ENCODE assay signal across 10 cellular contexts in the genomic region with DNA sequence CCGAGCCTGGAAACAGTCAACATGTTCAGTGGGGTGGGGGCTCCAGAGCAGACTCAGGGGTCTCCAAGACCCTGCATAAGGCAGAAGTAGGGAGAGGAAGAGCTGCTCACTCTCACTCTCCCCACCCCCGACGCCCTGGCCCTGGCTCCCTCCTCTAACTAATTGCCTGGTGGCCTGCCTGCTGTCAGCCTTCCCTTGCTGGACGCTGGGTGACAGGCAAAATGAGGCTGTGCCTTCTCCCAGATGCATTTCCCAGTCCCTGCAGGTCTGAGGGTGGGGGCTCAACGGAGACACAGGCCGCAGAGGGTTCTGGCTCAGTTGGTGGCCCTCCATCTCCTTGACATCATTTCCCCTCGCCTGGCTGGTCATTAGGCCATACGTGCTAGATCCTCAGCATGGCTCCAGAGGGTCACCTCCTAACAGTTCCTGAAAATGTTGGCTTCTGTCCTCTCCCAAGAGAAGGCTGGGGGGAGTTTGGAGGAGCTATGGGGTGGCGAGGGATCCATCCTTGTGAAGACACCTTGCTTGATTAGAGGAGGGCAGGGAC. TPM values are rescaled to one million over a fixed set of nuclear protein-coding genes. Genes with fewer than 3 reads are reported as not detected.
DNase-seq lines count a peak whose midpoint lies in the region; ATAC-seq and TF ChIP-seq lines count a peak whose summit lies in the region.
"Had no signal": no experiment of that assay in that cellular context is flagged by ENCODE, and none has a peak within 500 bp of the region (broad histone marks: within the 10 kb centered on the region; RNA-seq: fewer than 3 reads in every experiment).

No MANE protein-coding gene starts in this region.

- peak overlapping the region; percentile 96 to 100 (median 99) for H3K4me3 Mint-ChIP-seq in CD8-positive, alpha-beta memory T cell

- peaks cover 54 to 64% (median 60%) of the 10 kb centered on the region in 3 donors for H3K4me1 Mint-ChIP-seq in CD8-positive, alpha-beta memory T cell

- H3K27ac ChIP-seq in CD8-positive, alpha-beta memory T cell (ENCODE audit: low read depth, low read length): peak overlapping the region; percentile 98
- H3K27ac ChIP-seq in neural cell (ENCODE audit: low read length): no peak overlapping the region
- peak overlapping the region in 1 of 4 donors; percentile 51 for H3K27ac ChIP-seq in body of pancreas
- H3K27ac ChIP-seq: SJCRH30 had no signal

- TF ChIP-seq RAD21 in neural cell (conservative IDR thresholded peaks at IDR 0.05): no peak

- H2AFZ ChIP-seq in Loucy (ENCODE audit: low read length) (no peak overlapping the region), neural cell (ENCODE audit: low read depth, low read length) (no peak overlapping the region)

- H3K27ac Mint-ChIP-seq in CD8-positive, alpha-beta memory T cell: peak overlapping the region; percentile 92 to 100 (median 100)

- ATAC-seq in GM19452 (IDR thresholded peaks at IDR 0.05; ENCODE audit: unreplicated experiment): no peak
- ATAC-seq in body of pancreas: no peak
- ATAC-seq in HG03045 (IDR thresholded peaks at IDR 0.05; ENCODE audit: unreplicated experiment): no peak

- H3K9me2 ChIP-seq in Loucy (replicated peaks; ENCODE audit: low read depth, low read length): no peaks in the 10 kb centered on the region
- no peaks in the 10 kb centered on the region for H3K9me2 ChIP-seq in neural cell (ENCODE audit: insufficient read depth, low read length)

- H3K36me3 Mint-ChIP-seq in CD8-positive, alpha-beta memory T cell: peaks cover 4 to 67% (median 4%) of the 10 kb centered on the region in 3 donors

- no peaks in the 10 kb centered on the region for H3K9me3 ChIP-seq in CD8-positive, alpha-beta memory T cell (ENCODE audit: low read length)
- H3K9me3 ChIP-seq in Loucy (ENCODE audit: insufficient read depth, low read depth, low read length) (no peaks in the 10 kb centered on the region), neural cell (ENCODE audit: low read length) (no peaks in the 10 kb centered on the region), body of pancreas (no peaks in the 10 kb centered on the region)
- H3K9me3 ChIP-seq: SJCRH30 had no signal

- 65 to 67% methylated on average over 6 to 9 of the region's 9 CpGs for WGBS in body of pancreas, 2 donors

- H3K9ac ChIP-seq in Loucy (ENCODE audit: low read depth, low read length, poor library complexity, severe bottlenecking) (peak overlapping the region; percentile 99), neural cell (ENCODE audit: low read length) (no peak overlapping the region)

- H3F3A ChIP-seq in Loucy (ENCODE audit: low read depth) (peaks cover 15% of the 10 kb centered on the region), neural cell (ENCODE audit: insufficient read depth, low read length, poor library complexity, severe bottlenecking) (no peaks in the 10 kb centered on the region)

- H3K79me2 ChIP-seq in Loucy (ENCODE audit: insufficient read depth, low read length): peaks cover 89% of the 10 kb centered on the region
- H3K79me2 ChIP-seq in neural cell (replicated peaks; ENCODE audit: insufficient read depth, low read length): no peaks in the 10 kb centered on the region

- intact Hi-C loops in body of pancreas (cut with DNase I): loop anchor here (5.0 kb wide), 1 partner anchor 164 kb away; no protein-coding TSS in a partner anchor

- no peak for TF ChIP-seq EP300 in neural cell (conservative IDR thresholded peaks at IDR 0.05; ENCODE audit: poor library complexity, severe bottlenecking)

- peak overlapping the region; percentile 87 for H3K4me2 ChIP-seq in Loucy (ENCODE audit: low read depth, low read length, poor library complexity, severe bottlenecking)
- no peak overlapping the region for H3K4me2 ChIP-seq in neural cell (ENCODE audit: low read length)

- no peak for TF ChIP-seq CTCF in Loucy (conservative IDR thresholded peaks at IDR 0.05; ENCODE audit: low read length)
- no peak for TF ChIP-seq CTCF in neural cell (IDR thresholded peaks at IDR 0.05; ENCODE audit: poor library complexity, severe bottlenecking)
- TF ChIP-seq CTCF in body of pancreas (IDR thresholded peaks at IDR 0.05): no peak
- no peak for TF ChIP-seq CTCF in GM10248 (IDR thresholded peaks at IDR 0.05; ENCODE audit: control extremely low read depth, extremely low read depth, low read depth, missing control alignments)

- peaks cover 57% of the 10 kb centered on the region for H3K4me1 ChIP-seq in CD8-positive, alpha-beta memory T cell (ENCODE audit: insufficient read depth, low read length)
- H3K4me1 ChIP-seq in Loucy (ENCODE audit: insufficient read depth, low read length, poor library complexity, severe bottlenecking) (peaks cover 64% of the 10 kb centered on the region), body of pancreas (peaks cover 24% of the 10 kb centered on the region)

- peaks cover 25% of the 10 kb centered on the region for H4K20me1 ChIP-seq in Loucy (ENCODE audit: insufficient read depth, low read length, poor library complexity, severe bottlenecking)
- no peaks in the 10 kb centered on the region for H4K20me1 ChIP-seq in neural cell (ENCODE audit: insufficient read depth)

- DNase-seq in CD8-positive, alpha-beta memory T cell: no peak
- DNase-seq in ecto neural progenitor cell (ENCODE audit: low spot score) (peak; percentile 52), body of pancreas (no peak), GM10248 (ENCODE audit: extremely low spot score) (no peak)
- DNase-seq: SJCRH30 had no signal

- CTCF ChIA-PET in CD8-positive, alpha-beta memory T cell (lab: Charles Lee): interaction anchor here (0.9 to 13.8 kb wide), 6 partner anchors 11 to 164 kb away, joined by 3 to 409 read pairs (median 16); partner anchors contain the start of gene ACBD4
- CTCF ChIA-PET in GM10248 (lab: Yijun Ruan, JAX): interaction anchor here (1.2 to 10.2 kb wide), 3 partner anchors 11 to 88 kb away, joined by 3 to 309 read pairs (median 6); partner anchors contain the start of gene ACBD4

- H3K9me3 Mint-ChIP-seq in CD8-positive, alpha-beta memory T cell: no peaks in the 10 kb centered on the region

- H3K4me3 ChIP-seq in CD8-positive, alpha-beta memory T cell (ENCODE audit: low read length): peak overlapping the region; percentile 95
- H3K4me3 ChIP-seq in Loucy (ENCODE audit: low read length, poor library complexity, severe bottlenecking) (peak overlapping the region; percentile 87), neural cell (ENCODE audit: low read length) (peak overlapping the region; percentile 51), body of pancreas (no peak overlapping the region)

- H3K27me3 ChIP-seq in CD8-positive, alpha-beta memory T cell (ENCODE audit: insufficient read depth, low read length, poor library complexity, severe bottlenecking): no peaks in the 10 kb centered on the region
- no peaks in the 10 kb centered on the region for H3K27me3 ChIP-seq in Loucy (ENCODE audit: insufficient read depth, low read length, poor library complexity, severe bottlenecking)
- H3K27me3 ChIP-seq in neural cell (ENCODE audit: insufficient read depth, low read depth, low read length): peaks cover 42% of the 10 kb centered on the region
- H3K27me3 ChIP-seq in body of pancreas: peaks cover 0 to 5% of the 10 kb centered on the region in 2 donors

- peaks cover 0 to 1% of the 10 kb centered on the region in 2 donors for H3K27me3 Mint-ChIP-seq in CD8-positive, alpha-beta memory T cell

- POLR2A ChIA-PET in CD8-positive, alpha-beta memory T cell (lab: Charles Lee): interaction anchor here (0.6 to 13.4 kb wide), 4 partner anchors 9 to 961 kb away, joined by 3 to 189 read pairs (median 4); no protein-coding TSS in a partner anchor
- POLR2A ChIA-PET in GM10248 (lab: Yijun Ruan, JAX): interaction anchor here (1.9 kb wide), 1 partner anchor 74 kb away, joined by 5 read pairs; no protein-coding TSS in a partner anchor

- peaks cover 3% of the 10 kb centered on the region for H3K36me3 ChIP-seq in CD8-positive, alpha-beta memory T cell (ENCODE audit: insufficient read depth, low read length)
- no peaks in the 10 kb centered on the region for H3K36me3 ChIP-seq in Loucy (ENCODE audit: insufficient read depth, low read length)
- H3K36me3 ChIP-seq in neural cell (ENCODE audit: insufficient read depth, low read length): no peaks in the 10 kb centered on the region
- no peaks in the 10 kb centered on the region for H3K36me3 ChIP-seq in body of pancreas (replicated peaks in 1 of 2; ENCODE audit: insufficient read depth in 1 of 2, low read depth in 2 of 2)
- H3K36me3 ChIP-seq: SJCRH30 had no signal

- no peak for TF ChIP-seq POLR2A in body of pancreas (IDR thresholded peaks at IDR 0.05)

TF ChIP-seq in neural cell, 6 proteins besides CTCF, POLR2A, EP300 and RAD21:
- TF ChIP-seq, protein P1, sequence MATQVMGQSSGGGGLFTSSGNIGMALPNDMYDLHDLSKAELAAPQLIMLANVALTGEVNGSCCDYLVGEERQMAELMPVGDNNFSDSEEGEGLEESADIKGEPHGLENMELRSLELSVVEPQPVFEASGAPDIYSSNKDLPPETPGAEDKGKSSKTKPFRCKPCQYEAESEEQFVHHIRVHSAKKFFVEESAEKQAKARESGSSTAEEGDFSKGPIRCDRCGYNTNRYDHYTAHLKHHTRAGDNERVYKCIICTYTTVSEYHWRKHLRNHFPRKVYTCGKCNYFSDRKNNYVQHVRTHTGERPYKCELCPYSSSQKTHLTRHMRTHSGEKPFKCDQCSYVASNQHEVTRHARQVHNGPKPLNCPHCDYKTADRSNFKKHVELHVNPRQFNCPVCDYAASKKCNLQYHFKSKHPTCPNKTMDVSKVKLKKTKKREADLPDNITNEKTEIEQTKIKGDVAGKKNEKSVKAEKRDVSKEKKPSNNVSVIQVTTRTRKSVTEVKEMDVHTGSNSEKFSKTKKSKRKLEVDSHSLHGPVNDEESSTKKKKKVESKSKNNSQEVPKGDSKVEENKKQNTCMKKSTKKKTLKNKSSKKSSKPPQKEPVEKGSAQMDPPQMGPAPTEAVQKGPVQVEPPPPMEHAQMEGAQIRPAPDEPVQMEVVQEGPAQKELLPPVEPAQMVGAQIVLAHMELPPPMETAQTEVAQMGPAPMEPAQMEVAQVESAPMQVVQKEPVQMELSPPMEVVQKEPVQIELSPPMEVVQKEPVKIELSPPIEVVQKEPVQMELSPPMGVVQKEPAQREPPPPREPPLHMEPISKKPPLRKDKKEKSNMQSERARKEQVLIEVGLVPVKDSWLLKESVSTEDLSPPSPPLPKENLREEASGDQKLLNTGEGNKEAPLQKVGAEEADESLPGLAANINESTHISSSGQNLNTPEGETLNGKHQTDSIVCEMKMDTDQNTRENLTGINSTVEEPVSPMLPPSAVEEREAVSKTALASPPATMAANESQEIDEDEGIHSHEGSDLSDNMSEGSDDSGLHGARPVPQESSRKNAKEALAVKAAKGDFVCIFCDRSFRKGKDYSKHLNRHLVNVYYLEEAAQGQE (IDR thresholded peaks at IDR 0.05; ENCODE audit: borderline replicate concordance): no peak

RNA-seq across cellular contexts. Expression of gene FMNL1, which starts 1.4 kb away (rescaled TPM):
- total RNA-seq in CD8-positive, alpha-beta memory T cell: 100 to 1,000 TPM; 260 to 265 TPM
- polyA plus RNA-seq in CD8-positive, alpha-beta memory T cell: 58.6 TPM
- polyA plus RNA-seq in neural cell: 3.8 and 5.6 TPM in 2 replicates
- 5.8 and 6.6 TPM in 2 replicates for polyA minus RNA-seq in neural cell
- total RNA-seq in body of pancreas: 1 to 10 TPM; 4.0 to 5.2 TPM

RNA-seq across cellular contexts. Expression of gene SPATA32, which starts 38.8 kb away (rescaled TPM):
- under 1 TPM in 1 of 2 experiments, not detected in 1; 0.15 TPM for total RNA-seq in CD8-positive, alpha-beta memory T cell
- 0.33 TPM for polyA plus RNA-seq in CD8-positive, alpha-beta memory T cell
- polyA plus RNA-seq in neural cell: not detected in 2 replicates
- polyA minus RNA-seq in neural cell: not detected in 2 replicates
- 1 to 10 TPM in 1 of 2 donors, not detected in 1; 1.0 TPM for total RNA-seq in body of pancreas
- total RNA-seq: cerebellum had no signal

Comparison
In these comparisons a context has a peak if more than half of its experiments do, and no peak if none do; other contexts are left out.
1. H3K4me3 ChIP-seq: peak in CD8-positive, alpha-beta memory T cell (single experiment), Loucy (single experiment) and neural cell (single experiment); none in body of pancreas (0 of 2).
2. RNA of gene FMNL1, which starts 1.4 kb away (total RNA-seq): 260 to 265 TPM in CD8-positive, alpha-beta memory T cell; 4.0 to 5.2 TPM in body of pancreas; every median in the first group is over 10 times any median in the second.